ENCODE assay signal across 8 cellular contexts in the genomic region with DNA sequence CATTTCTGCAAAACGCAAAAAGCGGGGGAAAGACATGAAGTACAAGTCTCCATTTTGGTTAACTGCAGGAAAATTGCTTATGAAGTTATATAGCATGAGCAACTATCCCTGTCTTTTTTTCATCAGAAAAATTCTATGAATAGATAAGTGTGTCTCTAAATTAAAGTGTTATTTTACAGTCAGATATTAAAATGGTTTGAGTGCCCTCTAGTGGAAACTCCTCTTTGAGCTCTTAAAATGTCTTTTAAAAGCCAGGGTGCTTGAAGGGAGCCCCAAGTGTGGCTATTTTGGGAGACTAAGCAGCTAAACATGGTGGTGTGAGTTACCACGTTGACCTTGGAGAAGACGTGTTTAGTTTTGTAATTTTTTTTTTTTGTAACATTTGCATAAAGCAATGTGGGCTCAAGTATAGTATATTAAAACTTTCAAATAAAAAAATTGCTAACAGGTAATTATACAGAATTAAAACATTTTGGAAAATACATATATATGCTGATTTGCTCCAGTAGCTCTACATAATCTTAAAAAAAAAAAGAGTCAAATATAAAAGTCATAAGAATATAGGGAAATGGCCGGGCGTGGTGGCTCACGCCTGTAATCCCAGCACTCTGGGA.
DNase-seq lines count a peak whose midpoint lies in the region; ATAC-seq and TF ChIP-seq lines count a peak whose summit lies in the region.

No MANE protein-coding gene starts in this region.

- H3K9me3 ChIP-seq in body of pancreas: no peaks in the 10 kb centered on the region
- no peaks in the 10 kb centered on the region for H3K9me3 ChIP-seq in upper lobe of right lung

- no peak overlapping the region for H3K4me3 ChIP-seq in AG09309 (ENCODE audit: control insufficient read depth, low read depth, low read length)
- no peak overlapping the region for H3K4me3 ChIP-seq in body of pancreas
- H3K4me3 ChIP-seq in upper lobe of right lung: no peak overlapping the region

- H3K36me3 ChIP-seq in body of pancreas (replicated peaks in 1 of 2; ENCODE audit: insufficient read depth in 1 of 2, low read depth in 2 of 2) (no peaks in the 10 kb centered on the region), upper lobe of right lung (no peaks in the 10 kb centered on the region)

- intact Hi-C loops in body of pancreas (cut with DNase I) (loop anchor here (5.0 kb wide), 1 partner anchor 120 kb away; no protein-coding TSS in a partner anchor), upper lobe of right lung (cut with DNase I) (loop anchor here (5.0 kb wide), 1 partner anchor 125 kb away; no protein-coding TSS in a partner anchor)

- TF ChIP-seq POLR2A in body of pancreas (IDR thresholded peaks at IDR 0.05): no peak

- TF ChIP-seq CTCF in AG09309 (IDR thresholded peaks at IDR 0.05; ENCODE audit: control insufficient read depth, insufficient read depth, low read depth, low read length, missing control alignments): peak; percentile 45
- TF ChIP-seq CTCF in GM20000 (IDR thresholded peaks at IDR 0.05; ENCODE audit: extremely low read depth, missing control alignments): no peak
- TF ChIP-seq CTCF in body of pancreas (IDR thresholded peaks at IDR 0.05): peak; percentile 44 to 61 (median 52)
- TF ChIP-seq CTCF in upper lobe of right lung (IDR thresholded peaks at IDR 0.05): peak; percentile 64

- H3K27me3 ChIP-seq in body of pancreas (no peaks in the 10 kb centered on the region), upper lobe of right lung (no peaks in the 10 kb centered on the region)

- ATAC-seq in body of pancreas: no peak
- ATAC-seq in upper lobe of right lung: peak; percentile 50
- no peak for ATAC-seq in GM18511 (IDR thresholded peaks at IDR 0.05; ENCODE audit: unreplicated experiment)

- H3K4me1 ChIP-seq in body of pancreas: no peaks in the 10 kb centered on the region
- H3K4me1 ChIP-seq in upper lobe of right lung: no peaks in the 10 kb centered on the region

- no peak overlapping the region for H3K27ac ChIP-seq in body of pancreas
- H3K27ac ChIP-seq in upper lobe of right lung: no peak overlapping the region

- DNase-seq in AG09309 (ENCODE audit: low read depth): peak; percentile 27
- peak; percentile 32 for DNase-seq in GM20000 (ENCODE audit: low spot score)
- peak; percentile 45 for DNase-seq in NCI-H2227 (lab: John Stamatoyannopoulos, UW; ENCODE audit: unreplicated experiment)
- DNase-seq in body of pancreas: peak in 1 of 4 donors; percentile 13
- DNase-seq in iris pigment epithelial cell (ENCODE audit: low read depth): peak; percentile 57
- no peak for DNase-seq in upper lobe of right lung
- DNase-seq in stimulated activated CD4-positive, alpha-beta T cell treated with anti-CD3 and anti-CD28 coated beads, Interleukin-4, amount 100 ng/mL, for 4 hours: no peak

- 70 to 71% methylated on average over 7 of the region's 7 CpGs for WGBS in body of pancreas, 2 donors

Comparison
In these comparisons a context has a peak if more than half of its experiments do, and no peak if none do; other contexts are left out.
1. DNase-seq: peak in AG09309 (single experiment), GM20000 (single experiment), NCI-H2227 (single experiment) and iris pigment epithelial cell (single experiment); none in upper lobe of right lung (single experiment) and stimulated activated CD4-positive, alpha-beta T cell treated with anti-CD3 and anti-CD28 coated beads, Interleukin-4, amount 100 ng/mL, for 4 hours (0 of 2).